ENCODE assay signal across 15 cellular contexts in the genomic region with DNA sequence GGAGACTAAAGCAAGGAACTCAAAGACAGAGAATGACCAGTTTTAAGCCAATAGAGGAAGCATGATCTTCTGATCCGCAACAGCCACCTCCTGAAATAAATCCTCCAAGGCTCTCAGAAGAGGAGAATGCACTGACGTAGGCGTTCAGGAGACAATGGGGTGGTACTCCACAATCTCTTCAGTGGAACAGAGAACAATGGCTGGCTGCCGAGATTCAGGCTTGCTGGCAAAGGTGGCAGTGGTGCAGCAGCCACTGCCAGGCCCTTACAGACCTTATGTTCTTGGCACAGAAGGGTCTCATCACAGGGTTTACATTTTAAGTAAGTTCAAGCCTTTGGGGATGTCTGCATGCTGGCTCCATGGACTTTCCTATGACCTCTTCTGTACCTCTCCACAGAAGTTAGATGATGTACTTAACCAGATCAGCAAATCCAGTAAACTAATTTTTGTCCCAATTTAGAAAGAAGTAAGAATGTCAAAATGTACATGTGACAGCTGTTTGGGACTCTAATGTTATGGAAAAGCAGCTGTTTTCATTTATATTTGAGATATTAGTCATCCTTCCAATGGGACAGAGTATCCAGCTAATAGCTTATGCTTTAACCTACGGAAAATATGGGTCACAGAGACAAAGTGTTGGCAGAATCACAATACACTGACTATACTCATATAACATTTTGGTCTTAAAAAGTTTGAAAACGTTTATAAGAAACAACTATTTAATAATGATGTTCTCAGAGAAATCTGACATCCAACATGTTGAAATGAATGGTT.
A peak's percentile ranks its signal among the peaks of the same experiment; 100 is the strongest.
DNase-seq lines count a peak whose midpoint lies in the region; ATAC-seq and TF ChIP-seq lines count a peak whose summit lies in the region.
"Had no signal": no experiment of that assay in that cellular context is flagged by ENCODE, and none has a peak within 500 bp of the region (broad histone marks: within the 10 kb centered on the region; RNA-seq: fewer than 3 reads in every experiment).

No MANE protein-coding gene starts in this region.

- H3K4me1 ChIP-seq in left ventricle myocardium inferior (peaks cover 61% of the 10 kb centered on the region), suprapubic skin (peaks cover 3% of the 10 kb centered on the region), body of pancreas (no peaks in the 10 kb centered on the region)

- no peaks in the 10 kb centered on the region for H3K9me3 ChIP-seq in left ventricle myocardium inferior (replicated peaks)
- H3K9me3 ChIP-seq in suprapubic skin: no peaks in the 10 kb centered on the region
- H3K9me3 ChIP-seq in body of pancreas: no peaks in the 10 kb centered on the region
- H3K9me3 ChIP-seq: esophagus squamous epithelium, right lobe of liver had no signal

- no peaks in the 10 kb centered on the region for H3K9me3 Mint-ChIP-seq in nephron progenitor cell
- H3K9me3 Mint-ChIP-seq: central memory CD8-positive, alpha-beta T cell; naive B cell had no signal

- H3K27ac ChIP-seq in left ventricle myocardium inferior (replicated peaks) (peak overlapping the region; percentile 76), suprapubic skin (no peak overlapping the region), body of pancreas (no peak overlapping the region)
- H3K27ac ChIP-seq: right lobe of liver had no signal

- DNase-seq in NCI-H2107 treated with DMSO at 0.1 percent for 48 hours (lab: John Stamatoyannopoulos, UW; ENCODE audit: unreplicated experiment): peak; percentile 7
- DNase-seq in NCI-H2107 (lab: John Stamatoyannopoulos, UW): no peak
- peak; percentile 50 for DNase-seq in cerebellum (ENCODE audit: low spot score)
- DNase-seq in left ventricle myocardium inferior: peak; percentile 70
- peak; percentile 68 for DNase-seq in stromal cell of bone marrow (ENCODE audit: low read depth)
- DNase-seq in nephron progenitor cell: no peak
- DNase-seq in suprapubic skin (ENCODE audit: low spot score in 2 of 2): no peak
- no peak for DNase-seq in body of pancreas
- DNase-seq: activated naive CD4-positive, alpha-beta T cell; esophagus squamous epithelium; naive B cell; NCI-H1105; NCI-H526; right lobe of liver had no signal

- H3K36me3 ChIP-seq in left ventricle myocardium inferior (no peaks in the 10 kb centered on the region), suprapubic skin (no peaks in the 10 kb centered on the region), body of pancreas (replicated peaks in 1 of 2; ENCODE audit: insufficient read depth in 1 of 2, low read depth in 2 of 2) (no peaks in the 10 kb centered on the region)
- H3K36me3 ChIP-seq: esophagus squamous epithelium, right lobe of liver had no signal

- peaks cover 9% of the 10 kb centered on the region for H3K36me3 Mint-ChIP-seq in nephron progenitor cell (ENCODE audit: low read depth)
- H3K36me3 Mint-ChIP-seq: naive B cell had no signal

- no peak overlapping the region for H3K4me3 Mint-ChIP-seq in nephron progenitor cell
- H3K4me3 Mint-ChIP-seq: central memory CD8-positive, alpha-beta T cell had no signal

- TF ChIP-seq CTCF in left ventricle myocardium inferior (IDR thresholded peaks at IDR 0.05; ENCODE audit: borderline replicate concordance): no peak
- TF ChIP-seq CTCF in nephron progenitor cell (IDR thresholded peaks at IDR 0.05): no peak
- TF ChIP-seq CTCF in suprapubic skin (IDR thresholded peaks at IDR 0.05): no peak
- no peak for TF ChIP-seq CTCF in body of pancreas (IDR thresholded peaks at IDR 0.05)

- peaks cover 8% of the 10 kb centered on the region for H3K4me1 Mint-ChIP-seq in nephron progenitor cell

- 52% methylated on average over 6 of the region's 6 CpGs for WGBS in suprapubic skin
- 77 to 81% methylated on average over 6 of the region's 6 CpGs for WGBS in body of pancreas, 2 donors

- no peaks in the 10 kb centered on the region for H3K27me3 ChIP-seq in left ventricle myocardium inferior (ENCODE audit: low read depth)
- no peaks in the 10 kb centered on the region for H3K27me3 ChIP-seq in suprapubic skin
- H3K27me3 ChIP-seq in body of pancreas: no peaks in the 10 kb centered on the region
- H3K27me3 ChIP-seq: esophagus squamous epithelium, right lobe of liver had no signal

- TF ChIP-seq POLR2A in suprapubic skin (IDR thresholded peaks at IDR 0.05): no peak
- no peak for TF ChIP-seq POLR2A in body of pancreas (IDR thresholded peaks at IDR 0.05)

- intact Hi-C loops in left ventricle myocardium inferior (cut with micrococcal nuclease): no loop called here
- intact Hi-C loops in body of pancreas (cut with DNase I): no loop called here

- no peak for TF ChIP-seq EP300 in suprapubic skin (IDR thresholded peaks at IDR 0.05)

- H3K27me3 Mint-ChIP-seq in nephron progenitor cell (ENCODE audit: low read depth, poor library complexity): no peaks in the 10 kb centered on the region
- H3K27me3 Mint-ChIP-seq: central memory CD8-positive, alpha-beta T cell; naive B cell had no signal

- H3K27ac Mint-ChIP-seq in nephron progenitor cell: no peak overlapping the region

- ATAC-seq in body of pancreas: no peak
- ATAC-seq: right lobe of liver had no signal

- H3K4me3 ChIP-seq in left ventricle myocardium inferior (no peak overlapping the region), suprapubic skin (no peak overlapping the region), body of pancreas (no peak overlapping the region)
- H3K4me3 ChIP-seq: esophagus squamous epithelium, right lobe of liver had no signal

Comparison
In these comparisons a context has a peak if more than half of its experiments do, and no peak if none do; other contexts are left out.
1. DNase-seq: peak in NCI-H2107 treated with DMSO at 0.1 percent for 48 hours (single experiment), cerebellum (single experiment), left ventricle myocardium inferior (single experiment) and stromal cell of bone marrow (single experiment); none in NCI-H2107 (single experiment), nephron progenitor cell (single experiment), suprapubic skin (0 of 2) and body of pancreas (0 of 4).